In the genomic region with DNA sequence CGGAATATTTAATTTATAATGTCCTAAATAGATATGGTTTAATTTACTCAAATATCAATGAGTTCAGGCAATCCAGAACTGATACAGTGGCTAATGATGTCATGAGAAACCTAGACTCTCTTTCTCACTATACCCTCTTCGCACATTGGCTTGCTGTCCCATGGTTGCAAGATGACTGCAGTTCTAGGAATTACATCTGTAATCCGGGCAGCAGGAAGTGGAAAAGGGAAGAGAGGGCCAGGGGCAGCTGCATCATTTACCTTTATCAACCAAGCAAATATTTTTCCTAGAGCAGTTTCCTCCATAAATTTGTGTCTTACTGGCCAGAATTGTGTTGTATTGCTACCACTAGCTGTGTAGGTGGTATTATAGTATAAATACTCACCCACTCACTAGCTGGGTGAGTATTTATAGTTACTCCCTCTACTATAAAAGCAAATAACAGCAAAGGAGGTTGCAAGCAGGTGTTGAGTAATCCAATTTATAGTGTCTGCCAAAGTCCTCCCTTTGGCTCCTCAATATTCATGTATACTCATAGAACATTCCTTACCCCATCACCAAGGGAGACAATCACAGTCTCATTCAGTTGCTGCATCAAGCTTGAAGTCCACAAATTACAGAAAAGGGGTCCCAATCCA, we compare ENCODE assay signal across 23 cellular contexts.
DNase-seq lines count a peak whose midpoint lies in the region; FAIRE-seq and TF ChIP-seq lines count a peak whose summit lies in the region.
"Had no signal": no experiment of that assay in that cellular context is flagged by ENCODE, and none has a peak within 500 bp of the region (broad histone marks: within the 10 kb centered on the region; RNA-seq: fewer than 3 reads in every experiment).

No MANE protein-coding gene starts in this region.

- H3K4ac ChIP-seq in mesenchymal stem cell (ENCODE audit: low read depth in 1 of 2, low read length in 2 of 2) = no peak overlapping the region

- no peak overlapping the region for H3K18ac ChIP-seq in mesenchymal stem cell (ENCODE audit: low read depth in 1 of 2, low read length in 2 of 2)

- no CpG with 5 or more reads among the region's 3 CpGs for WGBS in mesenchymal stem cell

- no peaks in the 10 kb centered on the region for H3K4me1 Mint-ChIP-seq in activated CD4-positive, alpha-beta T cell treated with anti-CD3 and anti-CD28 coated beads, Interleukin-2, amount 10 ng/mL, durations not matched to agents 24 days and 14 days
- H3K4me1 Mint-ChIP-seq: natural killer cell had no signal

- H3K4me3 ChIP-seq in HUES48 (ENCODE audit: low read depth, low read length) (no peak overlapping the region), bronchial epithelial cell (ENCODE audit: low read depth, low read length) (no peak overlapping the region), mesenchymal stem cell (ENCODE audit: insufficient read depth in 1 of 2, low read depth in 1 of 2, low read length in 2 of 2) (no peak overlapping the region)
- H3K4me3 ChIP-seq: esophagus muscularis mucosa, GM12878, heart right ventricle, SJSA1, skin epidermis had no signal

- TF ChIP-seq CTCF in bronchial epithelial cell (IDR thresholded peaks at IDR 0.05; ENCODE audit: insufficient read depth, low read length, severe bottlenecking) (no peak), GM13977 (IDR thresholded peaks at IDR 0.05; ENCODE audit: extremely low read depth, insufficient read depth, missing control alignments) (no peak)

- no peak overlapping the region for H2BK12ac ChIP-seq in mesenchymal stem cell (ENCODE audit: low read length in 2 of 2)

- H3K27ac ChIP-seq in HUES48 (ENCODE audit: low read depth, low read length) = peak overlapping the region; percentile 45
- peak overlapping the region; percentile 34 for H3K27ac ChIP-seq in mesenchymal stem cell (ENCODE audit: low read length, poor library complexity, severe bottlenecking)
- H3K27ac ChIP-seq: esophagus muscularis mucosa, heart right ventricle, SJSA1, skin epidermis had no signal

- DNase-seq in EL = peak; percentile 75
- DNase-seq in bronchial epithelial cell (ENCODE audit: low read depth) = peak; percentile 10
- DNase-seq in mesenchymal stem cell = no peak
- DNase-seq in stimulated activated CD4-positive, alpha-beta T cell treated with anti-CD3 and anti-CD28 coated beads, Interleukin-15, amount 100 ng/mL, for 24 hours = no peak
- DNase-seq in activated CD4-positive, alpha-beta T cell treated with anti-CD3 and anti-CD28 coated beads, Interleukin-2, amount 10 ng/mL, durations not matched to agents 24 days and 14 days = no peak
- DNase-seq in GM13977 (ENCODE audit: low spot score) = no peak
- no peak for DNase-seq in cerebellar cortex (ENCODE audit: low spot score)
- DNase-seq: activated CD8-positive, alpha-beta memory T cell treated with anti-CD3 and anti-CD28 coated beads for 24 hours; caudate nucleus; effector CD4-positive, alpha-beta T cell; heart right ventricle; KG1; natural killer cell; NCI-H1417 treated with DMSO at 0.1 percent for 48 hours; NCI-H2171; posterior cingulate gyrus; stimulated activated CD4-positive, alpha-beta T cell treated with anti-CD3 and anti-CD28 coated beads, Interleukin-4, amount 100 ng/mL, for 1 hour had no signal

- no peak overlapping the region for H4K8ac ChIP-seq in mesenchymal stem cell (ENCODE audit: low read length)

- H3K23ac ChIP-seq in mesenchymal stem cell (ENCODE audit: low read length in 2 of 2) = no peak overlapping the region

- no peaks in the 10 kb centered on the region for H3K79me1 ChIP-seq in mesenchymal stem cell (replicated peaks; ENCODE audit: low read length, poor library complexity, severe bottlenecking)

- H3K36me3 Mint-ChIP-seq in activated CD4-positive, alpha-beta T cell treated with anti-CD3 and anti-CD28 coated beads, Interleukin-2, amount 10 ng/mL, durations not matched to agents 24 days and 14 days (ENCODE audit: low read depth) = no peaks in the 10 kb centered on the region
- H3K36me3 Mint-ChIP-seq: natural killer cell had no signal

- FAIRE-seq in bronchial epithelial cell (lab: Jason Lieb, UNC) = no peak
- FAIRE-seq: GM12878 had no signal

- H3K9me3 Mint-ChIP-seq in activated CD4-positive, alpha-beta T cell treated with anti-CD3 and anti-CD28 coated beads, Interleukin-2, amount 10 ng/mL, durations not matched to agents 24 days and 14 days = peaks cover 8% of the 10 kb centered on the region

- intact Hi-C loops in activated CD4-positive, alpha-beta T cell treated with anti-CD3 and anti-CD28 coated beads, Interleukin-2, amount 10 ng/mL, durations not matched to agents 24 days and 14 days (cut with micrococcal nuclease) = no loop called here

- in situ Hi-C loops in GM13977 (cut with MboI; ENCODE audit: low pct_unique_long_range_greater_than_20kb, low sequenced_read_pairs, unreplicated experiment) = no loop called here

- no peak overlapping the region for H4K91ac ChIP-seq in mesenchymal stem cell (ENCODE audit: low read length)

- no peaks in the 10 kb centered on the region for H3K9me3 ChIP-seq in HUES48 (ENCODE audit: control insufficient read depth, insufficient read depth, low read length)
- H3K9me3 ChIP-seq in mesenchymal stem cell (ENCODE audit: control insufficient read depth, low read length) = no peaks in the 10 kb centered on the region
- H3K9me3 ChIP-seq: esophagus muscularis mucosa, heart right ventricle, SJSA1 had no signal

- H3K4me1 ChIP-seq in HUES48 (ENCODE audit: control insufficient read depth, insufficient read depth, low read length) = peaks cover 21% of the 10 kb centered on the region
- peaks cover 12% of the 10 kb centered on the region for H3K4me1 ChIP-seq in mesenchymal stem cell (ENCODE audit: control insufficient read depth, insufficient read depth, low read depth, low read length)
- H3K4me1 ChIP-seq: esophagus muscularis mucosa, SJSA1 had no signal

- H3K36me3 ChIP-seq in HUES48 (ENCODE audit: control insufficient read depth, insufficient read depth, low read length) = no peaks in the 10 kb centered on the region
- no peaks in the 10 kb centered on the region for H3K36me3 ChIP-seq in bronchial epithelial cell (ENCODE audit: control insufficient read depth, insufficient read depth, low read length)
- no peaks in the 10 kb centered on the region for H3K36me3 ChIP-seq in mesenchymal stem cell (ENCODE audit: control insufficient read depth in 1 of 2, insufficient read depth in 2 of 2, low read depth in 1 of 2, low read length in 2 of 2)
- H3K36me3 ChIP-seq: esophagus muscularis mucosa, heart right ventricle, SJSA1 had no signal

- H2AK5ac ChIP-seq in mesenchymal stem cell (ENCODE audit: low read length, severe bottlenecking) = no peak overlapping the region

- no peak overlapping the region for H3K4me3 Mint-ChIP-seq in activated CD4-positive, alpha-beta T cell treated with anti-CD3 and anti-CD28 coated beads, Interleukin-2, amount 10 ng/mL, durations not matched to agents 24 days and 14 days
- H3K4me3 Mint-ChIP-seq: activated T-helper 1 cell treated with anti-CD3 and anti-CD28 coated beads, Interleukin-12 subunit alpha, Interleukin-12 subunit beta, Interleukin-2, Interleukin-4 antibody, amounts not matched to agents 30 ng/mL and 10 ng/mL and 1 ng/mL, durations not matched to agents 14 hours and 24 hours and 36 hours; natural killer cell had no signal

- no peak overlapping the region for H2AFZ ChIP-seq in mesenchymal stem cell (ENCODE audit: low read depth, low read length)

- H3K9ac ChIP-seq in HUES48 (ENCODE audit: low read depth, low read length) (no peak overlapping the region), mesenchymal stem cell (ENCODE audit: low read length) (no peak overlapping the region)

- H3K14ac ChIP-seq in mesenchymal stem cell (ENCODE audit: low read length in 2 of 2) = no peak overlapping the region

- H3K27me3 Mint-ChIP-seq in activated CD4-positive, alpha-beta T cell treated with anti-CD3 and anti-CD28 coated beads, Interleukin-2, amount 10 ng/mL, durations not matched to agents 24 days and 14 days = no peaks in the 10 kb centered on the region

- no peak overlapping the region for H2BK120ac ChIP-seq in mesenchymal stem cell (ENCODE audit: low read depth, low read length)

- H3K4me2 ChIP-seq in mesenchymal stem cell (ENCODE audit: low read length, poor library complexity, severe bottlenecking) = no peak overlapping the region

- H2BK15ac ChIP-seq in mesenchymal stem cell (ENCODE audit: low read depth, poor library complexity, severe bottlenecking) = no peak overlapping the region

- H2BK5ac ChIP-seq in mesenchymal stem cell (ENCODE audit: low read depth, low read length, poor library complexity, severe bottlenecking) = no peak overlapping the region

- no peaks in the 10 kb centered on the region for H3K27me3 ChIP-seq in HUES48 (ENCODE audit: control insufficient read depth, insufficient read depth, low read length)
- H3K27me3 ChIP-seq in bronchial epithelial cell (ENCODE audit: control insufficient read depth, insufficient read depth, low read length) = no peaks in the 10 kb centered on the region
- no peaks in the 10 kb centered on the region for H3K27me3 ChIP-seq in mesenchymal stem cell (ENCODE audit: control insufficient read depth in 1 of 2, insufficient read depth in 1 of 2, low read length in 2 of 2)
- H3K27me3 ChIP-seq: esophagus muscularis mucosa, heart right ventricle, SJSA1 had no signal

- H3K27ac Mint-ChIP-seq in activated CD4-positive, alpha-beta T cell treated with anti-CD3 and anti-CD28 coated beads, Interleukin-2, amount 10 ng/mL, durations not matched to agents 24 days and 14 days = no peak overlapping the region
- H3K27ac Mint-ChIP-seq: activated T-helper 1 cell treated with anti-CD3 and anti-CD28 coated beads, Interleukin-12 subunit alpha, Interleukin-12 subunit beta, Interleukin-2, Interleukin-4 antibody, amounts not matched to agents 30 ng/mL and 10 ng/mL and 1 ng/mL, durations not matched to agents 14 hours and 24 hours and 36 hours; natural killer cell had no signal

Comparison
In these comparisons a context has a peak if more than half of its experiments do, and no peak if none do; other contexts are left out.
1. DNase-seq: peak in EL (single experiment) and bronchial epithelial cell (single experiment); none in mesenchymal stem cell (single experiment), stimulated activated CD4-positive, alpha-beta T cell treated with anti-CD3 and anti-CD28 coated beads, Interleukin-15, amount 100 ng/mL, for 24 hours (single experiment), activated CD4-positive, alpha-beta T cell treated with anti-CD3 and anti-CD28 coated beads, Interleukin-2, amount 10 ng/mL, durations not matched to agents 24 days and 14 days (single experiment), GM13977 (single experiment) and cerebellar cortex (single experiment).